13 cellular contexts compared by ENCODE assay signal in genomic region chr10:122128357-122128756, GRCh38.
A peak's percentile ranks its signal among the peaks of the same experiment; 100 is the strongest.
DNase-seq lines count a peak whose midpoint lies in the region; ATAC-seq and TF ChIP-seq lines count a peak whose summit lies in the region.
"Had no signal": no experiment of that assay in that cellular context is flagged by ENCODE, and none has a peak within 500 bp of the region (broad histone marks: within the 10 kb centered on the region; RNA-seq: fewer than 3 reads in every experiment).

No MANE protein-coding gene starts in this region.

- no peak overlapping the region for H4K5ac ChIP-seq in IMR-90 (ENCODE audit: low read depth, low read length)

- peaks cover 25 to 69% of the 10 kb centered on the region in 2 experiments for H3K79me1 ChIP-seq in IMR-90 (ENCODE audit: low read depth in 1 of 2, low read length in 2 of 2)

- H2AK5ac ChIP-seq in IMR-90 (ENCODE audit: low read depth, low read length), result peak overlapping the region; percentile 83; the same call in 1 of the 2 replicates

- H3K14ac ChIP-seq in IMR-90 (replicated peaks; ENCODE audit: low read depth, low read length), result no peak overlapping the region

- H2BK5ac ChIP-seq in IMR-90 (ENCODE audit: low read depth, low read length, poor library complexity, severe bottlenecking), result no peak overlapping the region

- H3K4me3 ChIP-seq in IMR-90 (ENCODE audit: insufficient read depth, low read depth, low read length) (peak overlapping the region; percentile 43; the same call in 1 of the 2 replicates), endocrine pancreas (ENCODE audit: control insufficient read depth, insufficient read depth, low read length) (peak overlapping the region; percentile 44), thoracic aorta (peak overlapping the region; percentile 66)

- intact Hi-C loops in IMR-90 (cut with micrococcal nuclease), result no loop called here

- H2AK9ac ChIP-seq in IMR-90 (replicated peaks; ENCODE audit: low read depth, low read length, poor library complexity), result no peak overlapping the region

- H3K4me1 ChIP-seq in IMR-90 (ENCODE audit: control insufficient read depth, insufficient read depth, low read length), result peaks cover 14% of the 10 kb centered on the region
- no peaks in the 10 kb centered on the region for H3K4me1 ChIP-seq in endocrine pancreas (ENCODE audit: control insufficient read depth, insufficient read depth, low read length)
- H3K4me1 ChIP-seq in thoracic aorta (ENCODE audit: control insufficient read depth in 1 of 2, low read depth in 2 of 2), result peaks cover 18 to 54% of the 10 kb centered on the region in 2 donors

- no peaks in the 10 kb centered on the region for H3K9me3 ChIP-seq in IMR-90 (ENCODE audit: control insufficient read depth, insufficient read depth, low read length)
- no peaks in the 10 kb centered on the region for H3K9me3 ChIP-seq in endocrine pancreas (ENCODE audit: control insufficient read depth, low read length)
- no peaks in the 10 kb centered on the region for H3K9me3 ChIP-seq in thoracic aorta

- WGBS in IMR-90 (ENCODE audit: extremely low coverage in 2 of 2, insufficient read length in 1 of 2), 2 experiments, result 65% methylated on average over 4 of the region's 5 CpGs; no CpG with 5 or more reads in 1 of the 2 experiments

- no TSS peak for BruUV-seq in IMR-90 (replicated peaks; lab: Mats Ljungman, UMichigan)

- no peak for TF ChIP-seq RAD21 in IMR-90 (IDR thresholded peaks at IDR 0.05; ENCODE audit: low read length)

- dilution Hi-C loops in IMR-90 (cut with HindIII; ENCODE audit: low sequenced_read_pairs, unreplicated experiment), result no loop called here

- H3K36me3 ChIP-seq in IMR-90 (ENCODE audit: control insufficient read depth, insufficient read depth, low read length) (no peaks in the 10 kb centered on the region), endocrine pancreas (ENCODE audit: control insufficient read depth, insufficient read depth, low read length) (no peaks in the 10 kb centered on the region), thoracic aorta (no peaks in the 10 kb centered on the region)

- ATAC-seq in IMR-90 (ENCODE audit: low read depth), result no peak
- peak; percentile 14 for ATAC-seq in thoracic aorta (ENCODE audit: insufficient number of reproducible peaks, low FRiP score, low read depth)
- ATAC-seq: activated naive CD4-positive, alpha-beta T cell treated with anti-CD3 and anti-CD28 coated beads, Interleukin-2, amount 50 U/mL, for 72 hours; stimulated activated naive CD8-positive, alpha-beta T cell treated with anti-CD3 and anti-CD28 coated beads, Interleukin-15, amount 100 ng/mL, for 72 hours had no signal

- CTCF ChIA-PET in IMR-90 (lab: Yijun Ruan, JAX), result no interaction called here

- H2AFZ ChIP-seq in IMR-90 (replicated peaks; ENCODE audit: low read length, poor library complexity), result no peak overlapping the region

- 0 out of 2 replicates have a peak overlapping the region, but pooled peaks have one; percentile 39 for H3K9ac ChIP-seq in IMR-90 (ENCODE audit: low read depth, low read length)
- H3K9ac ChIP-seq in endocrine pancreas (ENCODE audit: control insufficient read depth, insufficient read depth, low read length), result no peak overlapping the region

- H3K4me2 ChIP-seq in IMR-90 (ENCODE audit: low read depth, low read length), result peak overlapping the region; percentile 97

- no peaks in the 10 kb centered on the region for H3K27me3 ChIP-seq in IMR-90 (ENCODE audit: control insufficient read depth, insufficient read depth, low read length)
- H3K27me3 ChIP-seq in endocrine pancreas (ENCODE audit: control insufficient read depth, insufficient read depth, low read length), result no peaks in the 10 kb centered on the region
- H3K27me3 ChIP-seq in thoracic aorta (replicated peaks; ENCODE audit: insufficient read depth), result no peaks in the 10 kb centered on the region

- DNase-seq in IMR-90, result peak; percentile 44
- DNase-seq in lung microvascular endothelial cell (ENCODE audit: low read depth in 2 of 2), result peak; percentile 62 to 89
- no peak for DNase-seq in thoracic aorta (ENCODE audit: low spot score)
- no peak for DNase-seq in MV-4-11 (lab: John Stamatoyannopoulos, UW)
- DNase-seq in NCI-H187 (lab: John Stamatoyannopoulos, UW), result no peak
- no peak for DNase-seq in NCI-H2081 treated with DMSO at 0.1 percent for 48 hours (lab: John Stamatoyannopoulos, UW)
- no peak for DNase-seq in SIG-M5 treated with dmso at 0.1 percent for 504 hours (lab: John Stamatoyannopoulos, UW; ENCODE audit: unreplicated experiment)
- DNase-seq: activated CD4-positive, alpha-beta T cell treated with anti-CD3 and anti-CD28 coated beads for 4 hours; erythroblast; SHP77 treated with DMSO at 0.1 percent for 48 hours; stimulated activated naive CD8-positive, alpha-beta T cell treated with anti-CD3 and anti-CD28 coated beads, Interleukin-15, amount 100 ng/mL, for 72 hours had no signal

- H3K27ac ChIP-seq in IMR-90 (ENCODE audit: insufficient read depth, low read length) (no peak overlapping the region), thoracic aorta (peak overlapping the region; percentile 81 to 89)

- no peak overlapping the region for H4K8ac ChIP-seq in IMR-90 (ENCODE audit: low read depth in 2 of 2, low read length in 2 of 2)

- H2BK15ac ChIP-seq in IMR-90 (ENCODE audit: low read depth, low read length), result peak overlapping the region; percentile 19; the same call in 1 of the 3 replicates

- no peak for TF ChIP-seq POLR2A in IMR-90 (IDR thresholded peaks at IDR 0.05; ENCODE audit: low read depth, low read length)

- TF ChIP-seq CTCF in IMR-90 (conservative IDR thresholded peaks at IDR 0.05; ENCODE audit: low read depth, low read length), result no peak
- TF ChIP-seq CTCF in thoracic aorta (IDR thresholded peaks at IDR 0.05), result peak; percentile 37

- H4K91ac ChIP-seq in IMR-90 (ENCODE audit: insufficient read depth, low read depth, low read length), result no peak overlapping the region

- no peak overlapping the region for H3K4ac ChIP-seq in IMR-90 (ENCODE audit: low read depth, low read length)

- peak overlapping the region; percentile 65; the same call in 1 of the 2 replicates for H3K23ac ChIP-seq in IMR-90 (ENCODE audit: low read depth, low read length)

- peaks cover 18% of the 10 kb centered on the region; the same call in 1 of the 2 replicates for H4K20me1 ChIP-seq in IMR-90 (ENCODE audit: insufficient read depth, low read length)

- H2BK20ac ChIP-seq in IMR-90 (ENCODE audit: low read depth, low read length), result no peak overlapping the region; the same call in 1 of the 2 replicates

- H2BK120ac ChIP-seq in IMR-90 (ENCODE audit: low read depth, low read length), result peak overlapping the region; percentile 9; the same call in 1 of the 2 replicates

- peaks cover 16% of the 10 kb centered on the region for H3K9me1 ChIP-seq in IMR-90 (ENCODE audit: insufficient read depth, low read length)

- POLR2A ChIA-PET in IMR-90 (lab: Charles Lee; ENCODE audit: unreplicated experiment), result interaction anchor here (0.6 kb wide), 2 partner anchors 145 to 341 kb away, joined by 3 to 5 read pairs; no protein-coding TSS in a partner anchor

- H3K18ac ChIP-seq in IMR-90 (ENCODE audit: low read depth, low read length), result no peak overlapping the region

- H3K56ac ChIP-seq in IMR-90 (ENCODE audit: extremely low read depth, insufficient read depth, low read length), result no peak overlapping the region

- in situ Hi-C loops in IMR-90 (cut with MboI; ENCODE audit: low sequenced_read_pairs), result loop anchor here (10.0 to 25.0 kb wide), 2 partner anchors 336 to 1034 kb away; partner anchors contain the start of genes BUB3 and HTRA1

TF ChIP-seq in IMR-90, 13 proteins besides CTCF, POLR2A, EP300 and RAD21:
- TF ChIP-seq MAFK (IDR thresholded peaks at IDR 0.05; ENCODE audit: low read depth, low read length) (no peak), SMC3 (IDR thresholded peaks at IDR 0.05; ENCODE audit: low read depth, low read length) (no peak), CHD1 (IDR thresholded peaks at IDR 0.05; ENCODE audit: low read depth, low read length) (no peak), FOS (IDR thresholded peaks at IDR 0.05; ENCODE audit: low read depth, low read length) (no peak), RCOR1 (IDR thresholded peaks at IDR 0.05; ENCODE audit: insufficient replicate concordance, low read length) (no peak), BHLHE40 (IDR thresholded peaks at IDR 0.05; ENCODE audit: low read depth, low read length) (no peak), NFE2L2 (IDR thresholded peaks at IDR 0.05; ENCODE audit: low read depth, low read length) (no peak), CEBPB (IDR thresholded peaks at IDR 0.05; ENCODE audit: low read depth, low read length) (no peak), MAZ (IDR thresholded peaks at IDR 0.05; ENCODE audit: borderline replicate concordance, low read depth, low read length) (no peak), MXI1 (IDR thresholded peaks at IDR 0.05; ENCODE audit: borderline replicate concordance, low read depth, low read length) (no peak), RFX5 (IDR thresholded peaks at IDR 0.05; ENCODE audit: low read depth, low read length) (no peak)
- TF ChIP-seq, protein P1, sequence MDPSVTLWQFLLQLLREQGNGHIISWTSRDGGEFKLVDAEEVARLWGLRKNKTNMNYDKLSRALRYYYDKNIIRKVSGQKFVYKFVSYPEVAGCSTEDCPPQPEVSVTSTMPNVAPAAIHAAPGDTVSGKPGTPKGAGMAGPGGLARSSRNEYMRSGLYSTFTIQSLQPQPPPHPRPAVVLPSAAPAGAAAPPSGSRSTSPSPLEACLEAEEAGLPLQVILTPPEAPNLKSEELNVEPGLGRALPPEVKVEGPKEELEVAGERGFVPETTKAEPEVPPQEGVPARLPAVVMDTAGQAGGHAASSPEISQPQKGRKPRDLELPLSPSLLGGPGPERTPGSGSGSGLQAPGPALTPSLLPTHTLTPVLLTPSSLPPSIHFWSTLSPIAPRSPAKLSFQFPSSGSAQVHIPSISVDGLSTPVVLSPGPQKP (IDR thresholded peaks at IDR 0.05; ENCODE audit: borderline replicate concordance, low read depth, low read length), result no peak
- TF ChIP-seq, protein P2, sequence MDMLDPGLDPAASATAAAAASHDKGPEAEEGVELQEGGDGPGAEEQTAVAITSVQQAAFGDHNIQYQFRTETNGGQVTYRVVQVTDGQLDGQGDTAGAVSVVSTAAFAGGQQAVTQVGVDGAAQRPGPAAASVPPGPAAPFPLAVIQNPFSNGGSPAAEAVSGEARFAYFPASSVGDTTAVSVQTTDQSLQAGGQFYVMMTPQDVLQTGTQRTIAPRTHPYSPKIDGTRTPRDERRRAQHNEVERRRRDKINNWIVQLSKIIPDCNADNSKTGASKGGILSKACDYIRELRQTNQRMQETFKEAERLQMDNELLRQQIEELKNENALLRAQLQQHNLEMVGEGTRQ (IDR thresholded peaks at IDR 0.05; ENCODE audit: low read depth, low read length), result no peak
TF ChIP-seq in IMR-90: peak in this region for 0.

Comparison
In these comparisons a context has a peak if more than half of its experiments do, and no peak if none do; other contexts are left out.
1. DNase-seq: peak in IMR-90 (single experiment) and lung microvascular endothelial cell (2 of 2); none in thoracic aorta (single experiment), MV-4-11 (single experiment), NCI-H187 (0 of 2), NCI-H2081 treated with DMSO at 0.1 percent for 48 hours (single experiment) and SIG-M5 treated with dmso at 0.1 percent for 504 hours (single experiment).
2. Peak in every context shown above with its lines, with median percentiles within 50 percentile points of each other: H3K4me3 ChIP-seq.